Comparison of ENCODE assay signal across 20 cellular contexts in genomic region chr11:19987243-19987870, GRCh38.
DNase-seq lines count a peak whose midpoint lies in the region; ATAC-seq, FAIRE-seq and TF ChIP-seq lines count a peak whose summit lies in the region.
"Had no signal": no experiment of that assay in that cellular context is flagged by ENCODE, and none has a peak within 500 bp of the region (broad histone marks: within the 10 kb centered on the region; RNA-seq: fewer than 3 reads in every experiment).

No MANE protein-coding gene starts in this region.

- no peak overlapping the region for H3K4me3 Mint-ChIP-seq in H9
- H3K4me3 Mint-ChIP-seq: naive B cell had no signal

- H3K27me3 ChIP-seq in K562 (ENCODE audit: control insufficient read depth in 2 of 2, insufficient read depth in 2 of 2, low read length in 2 of 2): no peaks in the 10 kb centered on the region
- H3K27me3 ChIP-seq in pancreas: no peaks in the 10 kb centered on the region
- H3K27me3 ChIP-seq in H9 (ENCODE audit: insufficient read depth, low read length): no peaks in the 10 kb centered on the region
- H3K27me3 ChIP-seq: adrenal gland had no signal

- TF ChIP-seq EP300 in K562 (IDR thresholded peaks at IDR 0.05; ENCODE audit: low read length): no peak

- H3K4me2 ChIP-seq in K562 (ENCODE audit: insufficient read depth, low read length): no peak overlapping the region
- no peak overlapping the region for H3K4me2 ChIP-seq in H9 (ENCODE audit: insufficient read depth, insufficient read length, low read length)

- H3K23ac ChIP-seq in H9 (ENCODE audit: insufficient read length, low read depth, low read length): no peak overlapping the region

- POLR2A ChIA-PET in K562 (lab: Yijun Ruan, JAX): no interaction called here

- H2AK5ac ChIP-seq in H9 (ENCODE audit: insufficient read length, low read length): no peak overlapping the region

- no peaks in the 10 kb centered on the region for H3K79me1 ChIP-seq in H9 (ENCODE audit: insufficient read depth, low read depth, low read length, poor library complexity, severe bottlenecking)

- H3K27me3 Mint-ChIP-seq in H9 (ENCODE audit: low read depth): peaks cover 10% of the 10 kb centered on the region

- no peaks in the 10 kb centered on the region for H3K9me3 Mint-ChIP-seq in H9
- H3K9me3 Mint-ChIP-seq: naive B cell had no signal

- CTCF ChIA-PET in K562 (lab: Yijun Ruan, JAX; ENCODE audit: low intra/inter-chr PET ratio): no interaction called here

- TF ChIP-seq POLR2A in K562 (conservative IDR thresholded peaks at IDR 0.05): no peak

- H3K9me3 ChIP-seq in K562 (replicated peaks; ENCODE audit: control insufficient read depth, insufficient read depth, low read depth, low read length) (no peaks in the 10 kb centered on the region), pancreas (no peaks in the 10 kb centered on the region), H9 (ENCODE audit: control insufficient read depth, low read depth, low read length) (no peaks in the 10 kb centered on the region)
- H3K9me3 ChIP-seq: adrenal gland had no signal

- no peaks in the 10 kb centered on the region for H4K20me1 ChIP-seq in K562 (replicated peaks; ENCODE audit: control insufficient read depth, insufficient read depth, low read length)
- no peaks in the 10 kb centered on the region for H4K20me1 ChIP-seq in H9 (ENCODE audit: control insufficient read depth, insufficient read depth, insufficient read length)

- TF ChIP-seq CTCF in K562 (IDR thresholded peaks at IDR 0.05 in 2 of 3, conservative IDR thresholded peaks at IDR 0.05 in 1 of 3; ENCODE audit: insufficient read depth in 2 of 3, low read depth in 1 of 3, low read length in 3 of 3): no peak
- TF ChIP-seq CTCF in pancreas (IDR thresholded peaks at IDR 0.05): no peak
- no peak for TF ChIP-seq CTCF in H9 (conservative IDR thresholded peaks at IDR 0.05)

- no peak overlapping the region for H3K18ac ChIP-seq in H9 (ENCODE audit: insufficient read length, low read depth, low read length)

- no peak overlapping the region for H2BK20ac ChIP-seq in H9 (ENCODE audit: low read depth, low read length, poor library complexity, severe bottlenecking)

- no peaks in the 10 kb centered on the region for H3K79me2 ChIP-seq in K562 (ENCODE audit: control insufficient read depth, insufficient read depth, low read length)
- no peaks in the 10 kb centered on the region for H3K79me2 ChIP-seq in H9 (ENCODE audit: insufficient read depth, low read length)

- H2AFZ ChIP-seq in K562 (ENCODE audit: low read depth, low read length) (peak overlapping the region; percentile 65), H9 (ENCODE audit: low read length) (no peak overlapping the region)

- BruUV-seq in K562 (replicated peaks; lab: Mats Ljungman, UMichigan): no TSS peak

- no peak overlapping the region for H2BK15ac ChIP-seq in H9 (ENCODE audit: low read depth, low read length)

- no peak overlapping the region for H2BK12ac ChIP-seq in H9 (ENCODE audit: insufficient read length, low read depth, low read length)

- H3K4me3 ChIP-seq in K562: no peak overlapping the region
- no peak overlapping the region for H3K4me3 ChIP-seq in pancreas
- H3K4me3 ChIP-seq: adrenal gland had no signal

- H3K36me3 Mint-ChIP-seq in H9 (ENCODE audit: insufficient read depth in 1 of 3, low read depth in 3 of 3): peaks cover 9 to 32% (median 12%) of the 10 kb centered on the region in 3 experiments; a peak in 6 of 7 replicates
- H3K36me3 Mint-ChIP-seq: naive B cell had no signal

- H3K4ac ChIP-seq in H9 (ENCODE audit: low read depth, low read length): no peak overlapping the region

- FAIRE-seq in K562 (lab: Jason Lieb, UNC) (peak; percentile 29), pancreas (lab: Jason Lieb, UNC) (no peak)
- FAIRE-seq: frontal cortex, GM19239, HepG2, urothelium cell line had no signal

- H2BK5ac ChIP-seq in H9 (ENCODE audit: insufficient read length, low read length): no peak overlapping the region

- H3K56ac ChIP-seq in H9 (ENCODE audit: insufficient read length, low read depth, low read length): no peak overlapping the region

- H4K91ac ChIP-seq in H9 (ENCODE audit: insufficient read length, low read depth, low read length): no peak overlapping the region

- peaks cover 33 to 34% of the 10 kb centered on the region in 2 experiments for H3K4me1 Mint-ChIP-seq in H9

- H3K9ac ChIP-seq in K562 (ENCODE audit: insufficient read depth in 1 of 2, low read depth in 2 of 2, low read length in 2 of 2): peak overlapping the region in 1 of 2 experiments; percentile 37; a peak in 1 of 4 replicates
- H3K9ac ChIP-seq in H9 (ENCODE audit: extremely low read depth, insufficient read length, low read length): no peak overlapping the region

- no peak overlapping the region for H3T11ph ChIP-seq in H9 (ENCODE audit: low read length)

- intact Hi-C loops in K562 (cut with micrococcal nuclease) (no loop called here), left cardiac atrium (cut with DNase I) (no loop called here), pancreas (cut with DNase I) (no loop called here)

- in situ Hi-C loops in K562 (cut with MboI): no loop called here

- H3K23me2 ChIP-seq in H9 (ENCODE audit: insufficient read length, low read depth, low read length, poor library complexity, severe bottlenecking): no peaks in the 10 kb centered on the region

- peak overlapping the region in 1 of 3 experiments; percentile 49; a peak in 1 of 7 replicates for H3K27ac Mint-ChIP-seq in H9

- DNase-seq in CMK (ENCODE audit: low read depth) (peak; percentile 34), K562 (ENCODE audit: extremely low read depth in 1 of 4, low spot score in 3 of 4) (peak in 1 of 4 experiments; percentile 34), left cardiac atrium (no peak), pancreas (no peak), H9 (no peak), Ammon's horn (ENCODE audit: low spot score) (no peak), NOMO-1 treated with dmso at 0.1 percent for 144 hours (lab: John Stamatoyannopoulos, UW; ENCODE audit: unreplicated experiment) (no peak)
- DNase-seq: activated CD4-positive, alpha-beta T cell treated with anti-CD3 and anti-CD28 coated beads, Interleukin-2, amount 50 U/mL, for 1 hour; activated T-cell treated with anti-CD3 and anti-CD28 coated beads, Interleukin-2, amount 50 U/mL, for 48 hours; adrenal gland; effector memory CD4-positive, alpha-beta T cell; naive B cell; NCI-H2107; stimulated activated CD4-positive, alpha-beta T cell treated with anti-CD3 and anti-CD28 coated beads, Interleukin-2, amount 100 ng/mL, for 24 hours had no signal

- no peak for TF ChIP-seq RAD21 in K562 (CRISPR knock-in tag; conservative IDR thresholded peaks at IDR 0.05 in 1 of 2, IDR thresholded peaks at IDR 0.05 in 1 of 2)

- no peak overlapping the region for H4K8ac ChIP-seq in H9 (replicated peaks; ENCODE audit: insufficient read length, low read depth, low read length)

- WGBS in K562 (ENCODE audit: insufficient coverage, low coverage, missing lambda C conversion rate): 2% methylated on average over 4 of the region's 4 CpGs
- WGBS in pancreas, 2 donors: 9 to 14% methylated on average over 4 of the region's 4 CpGs
- WGBS in H9 (ENCODE audit: extremely low coverage, insufficient read length, low lambda C conversion rate): no CpG with 5 or more reads among the region's 4 CpGs

- no peak overlapping the region for H4K5ac ChIP-seq in H9 (ENCODE audit: insufficient read length, low read depth, low read length)

- no peaks in the 10 kb centered on the region for H3K9me1 ChIP-seq in K562 (ENCODE audit: control insufficient read depth, insufficient read depth, low read length)

- ATAC-seq in K562 (peak; percentile 55), left cardiac atrium (peak; percentile 38 to 64), pancreas (peak in 3 of 4 donors; percentile 58 to 83 (median 77))
- no peak for ATAC-seq in activated CD4-positive, CD25-positive, alpha-beta regulatory T cell treated with anti-CD3 and anti-CD28 coated beads, Interleukin-2, amount 50 U/mL, for 24 hours
- ATAC-seq: HepG2 had no signal

- no peak overlapping the region for H2BK120ac ChIP-seq in H9 (ENCODE audit: low read depth, low read length, poor library complexity, severe bottlenecking)

- H3K27ac ChIP-seq in K562 (ENCODE audit: extremely low read depth, low read depth, low read length) (no peak overlapping the region), pancreas (peak overlapping the region in 3 of 4 donors; percentile 9 to 59 (median 57)), H9 (ENCODE audit: insufficient read length, low read depth, low read length) (no peak overlapping the region)
- H3K27ac ChIP-seq: RWPE1 had no signal

- peaks cover 5 to 20% of the 10 kb centered on the region in 2 experiments for H3K4me1 ChIP-seq in K562 (replicated peaks in 1 of 2; ENCODE audit: control insufficient read depth in 2 of 2, insufficient read depth in 2 of 2, low read length in 2 of 2)
- H3K4me1 ChIP-seq in pancreas: peaks cover 0 to 15% (median 9%) of the 10 kb centered on the region in 3 donors
- peaks cover 4% of the 10 kb centered on the region; the same call in 1 of the 2 replicates for H3K4me1 ChIP-seq in H9 (ENCODE audit: insufficient read depth, low read length)
- H3K4me1 ChIP-seq: adrenal gland had no signal

- H3K14ac ChIP-seq in H9 (ENCODE audit: insufficient read depth, low read length): no peak overlapping the region

- H3K36me3 ChIP-seq in K562 (ENCODE audit: control insufficient read depth, insufficient read depth, low read length): no peaks in the 10 kb centered on the region
- H3K36me3 ChIP-seq in pancreas: no peaks in the 10 kb centered on the region
- H3K36me3 ChIP-seq: adrenal gland had no signal

TF ChIP-seq in K562, 482 proteins besides CTCF, POLR2A, EP300 and RAD21:
- no peak for TF ChIP-seq PTBP1 (IDR thresholded peaks at IDR 0.05; ENCODE audit: low read depth, low read length)
- TF ChIP-seq STAT5A (IDR thresholded peaks at IDR 0.05; ENCODE audit: borderline replicate concordance, low read length): no peak
- no peak for TF ChIP-seq NEUROD1 (IDR thresholded peaks at IDR 0.05; ENCODE audit: borderline replicate concordance, low read depth, low read length, partially characterized antibody)
- TF ChIP-seq JUND (IDR thresholded peaks at IDR 0.05; ENCODE audit: borderline replicate concordance, low read depth, low read length): 0 out of 2 replicates have a peak, but pooled peaks have one; percentile 3
- no peak for TF ChIP-seq JUND (tag; IDR thresholded peaks at IDR 0.05; ENCODE audit: borderline replicate concordance, low read depth, low read length)
- TF ChIP-seq ZNF384 (IDR thresholded peaks at IDR 0.05; ENCODE audit: low read depth, low read length): no peak
- peak; percentile 24; the same call in 1 of the 2 replicates for TF ChIP-seq TEAD4 (IDR thresholded peaks at IDR 0.05; ENCODE audit: low read length)
- no peak for TF ChIP-seq TEAD4 (CRISPR knock-in tag; IDR thresholded peaks at IDR 0.05; ENCODE audit: borderline replicate concordance)
TF ChIP-seq in K562: peak in this region for 2.

Comparison
In these comparisons a context has a peak if more than half of its experiments do, and no peak if none do; other contexts are left out.
1. ATAC-seq: peak in K562 (single experiment), left cardiac atrium (2 of 2) and pancreas (3 of 4); none in activated CD4-positive, CD25-positive, alpha-beta regulatory T cell treated with anti-CD3 and anti-CD28 coated beads, Interleukin-2, amount 50 U/mL, for 24 hours (0 of 2).
2. H3K27ac ChIP-seq: peak in pancreas (3 of 4); none in K562 (single experiment) and H9 (single experiment).